38 cellular contexts compared by ENCODE assay signal in the genomic region with DNA sequence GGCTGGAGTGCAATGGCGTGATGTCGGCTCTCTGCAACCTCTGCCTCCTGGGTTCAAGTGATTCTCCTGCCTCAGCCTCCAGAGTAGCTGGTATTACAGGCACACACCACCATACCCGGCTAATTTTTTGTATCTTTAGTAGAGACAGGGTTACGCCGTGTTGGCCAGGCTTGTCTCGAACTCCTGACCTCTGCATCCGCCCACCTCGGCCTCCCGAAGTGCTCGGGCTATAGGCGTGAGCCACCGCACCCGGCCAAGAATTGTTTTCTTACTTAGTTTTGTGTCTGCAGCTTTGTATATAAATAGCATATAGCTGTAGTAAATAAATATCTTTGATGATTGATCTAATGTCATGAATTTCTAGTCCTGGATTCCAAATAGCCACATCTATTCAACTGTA.
"Had no signal": no experiment of that assay in that cellular context is flagged by ENCODE, and none has a peak within 500 bp of the region (broad histone marks: within the 10 kb centered on the region; RNA-seq: fewer than 3 reads in every experiment).

No MANE protein-coding gene starts in this region.

- H3K27me3 Mint-ChIP-seq: activated naive CD4-positive, alpha-beta T cell treated with anti-CD3 and anti-CD28 coated beads, Interleukin-2, amount 10 ng/mL, durations not matched to agents 7 days and 5 days; activated naive CD4-positive, alpha-beta T cell treated with anti-CD3 and anti-CD28 coated beads, Interleukin-2, amount 50 U/mL, for 24 hours; activated naive CD8-positive, alpha-beta T cell; activated naive CD8-positive, alpha-beta T cell treated with anti-CD3 and anti-CD28 coated beads for 36 hours; activated naive CD8-positive, alpha-beta T cell treated with anti-CD3 and anti-CD28 coated beads, Interleukin-2, amount 10 ng/mL, durations not matched to agents 7 days and 5 days; activated naive CD8-positive, alpha-beta T cell treated with anti-CD3 and anti-CD28 coated beads, Interleukin-2, amount 50 U/mL, for 24 hours; activated T-helper 17 cell treated with anti-CD3 and anti-CD28 coated beads, Interleukin-2, amount 50 U/mL, for 72 hours; central memory CD8-positive, alpha-beta T cell had no signal

- DNase-seq: activated effector memory CD4-positive, alpha-beta T cell treated with anti-CD3 and anti-CD28 coated beads, Interleukin-2, amount 50 U/mL, for 16 hours; activated effector memory CD4-positive, alpha-beta T cell treated with Interleukin-2 at 50 U/mL for 16 hours; activated gamma-delta T cell; activated gamma-delta T cell treated with Interleukin-2 at 50 U/mL for 16 hours; activated naive CD4-positive, alpha-beta T cell; activated naive CD4-positive, alpha-beta T cell treated with anti-CD3 and anti-CD28 coated beads for 36 hours; activated naive CD4-positive, alpha-beta T cell treated with anti-CD3 and anti-CD28 coated beads, Interleukin-2, amount 10 ng/mL, durations not matched to agents 7 days and 5 days; activated naive CD4-positive, alpha-beta T cell treated with anti-CD3 and anti-CD28 coated beads, Interleukin-2, amount 50 U/mL, for 16 hours; activated naive CD4-positive, alpha-beta T cell treated with Interleukin-2 at 50 U/mL for 16 hours; activated naive CD8-positive, alpha-beta T cell treated with anti-CD3 and anti-CD28 coated beads for 36 hours; activated naive CD8-positive, alpha-beta T cell treated with anti-CD3 and anti-CD28 coated beads, Interleukin-2, amount 10 ng/mL, durations not matched to agents 7 days and 5 days; activated naive CD8-positive, alpha-beta T cell treated with anti-CD3 and anti-CD28 coated beads, Interleukin-2, amount 50 U/mL, for 24 hours; activated T-cell treated with anti-CD3 and anti-CD28 coated beads, Interleukin-2, amount 50 U/mL, for 1 hour; activated T-cell treated with anti-CD3 and anti-CD28 coated beads, Interleukin-2, amount 50 U/mL, for 24 hours; activated T-cell treated with anti-CD3 and anti-CD28 coated beads, Interleukin-2, amount 50 U/mL, for 4 hours; activated T-cell treated with anti-CD3 and anti-CD28 coated beads, Interleukin-2, amount 50 U/mL, for 48 hours; activated T-cell treated with anti-CD3 and anti-CD28 coated beads, Interleukin-2, amount 50 U/mL, for 72 hours; adrenal gland; amniotic stem cell; amygdala; anterior cingulate cortex; aorta; body of pancreas; brain microvascular endothelial cell; caudate nucleus; central memory CD4-positive, alpha-beta T cell; cerebellar nuclear complex had no signal

- H3K27ac Mint-ChIP-seq: activated naive CD4-positive, alpha-beta T cell treated with anti-CD3 and anti-CD28 coated beads for 36 hours; activated naive CD4-positive, alpha-beta T cell treated with anti-CD3 and anti-CD28 coated beads, Interleukin-2, amount 10 ng/mL, durations not matched to agents 7 days and 5 days; activated naive CD4-positive, alpha-beta T cell treated with anti-CD3 and anti-CD28 coated beads, Interleukin-2, amount 50 U/mL, for 24 hours; activated naive CD4-positive, alpha-beta T cell treated with anti-CD3 and anti-CD28 coated beads, Interleukin-2, amount 50 U/mL, for 72 hours; activated naive CD8-positive, alpha-beta T cell; activated naive CD8-positive, alpha-beta T cell treated with anti-CD3 and anti-CD28 coated beads for 36 hours; activated naive CD8-positive, alpha-beta T cell treated with anti-CD3 and anti-CD28 coated beads, Interleukin-2, amount 10 ng/mL, durations not matched to agents 7 days and 5 days; activated naive CD8-positive, alpha-beta T cell treated with anti-CD3 and anti-CD28 coated beads, Interleukin-2, amount 50 U/mL, for 24 hours; activated T-cell treated with anti-CD3 and anti-CD28 coated beads, Interleukin-2, amount 50 U/mL, for 24 hours; activated T-cell treated with anti-CD3 and anti-CD28 coated beads, Interleukin-2, amount 50 U/mL, for 72 hours; activated T-helper 1 cell treated with anti-CD3 and anti-CD28 coated beads, Interleukin-12 subunit alpha, Interleukin-12 subunit beta, Interleukin-2, Interleukin-4 antibody, amounts not matched to agents 30 ng/mL and 10 ng/mL and 1 ng/mL, durations not matched to agents 14 hours and 24 hours and 36 hours; activated T-helper 17 cell treated with anti-CD3 and anti-CD28 coated beads, Interleukin-2, amount 50 U/mL, for 72 hours; activated T-helper 2 cell treated with anti-CD3 and anti-CD28 coated beads, Interferon-gamma antibody, Interleukin-2, Interleukin-4, amounts not matched to agents 10 μg/mL and 5 μg/mL and 100 μg/mL, durations not matched to agents 14 hours and 24 hours and 36 hours; brain had no signal

- H3K4me1 Mint-ChIP-seq: activated naive CD4-positive, alpha-beta T cell treated with anti-CD3 and anti-CD28 coated beads, Interleukin-2, amount 10 ng/mL, durations not matched to agents 7 days and 5 days; activated naive CD4-positive, alpha-beta T cell treated with anti-CD3 and anti-CD28 coated beads, Interleukin-2, amount 50 U/mL, for 24 hours; activated naive CD8-positive, alpha-beta T cell treated with anti-CD3 and anti-CD28 coated beads for 36 hours; activated naive CD8-positive, alpha-beta T cell treated with anti-CD3 and anti-CD28 coated beads, Interleukin-2, amount 10 ng/mL, durations not matched to agents 7 days and 5 days; activated naive CD8-positive, alpha-beta T cell treated with anti-CD3 and anti-CD28 coated beads, Interleukin-2, amount 50 U/mL, for 24 hours; activated T-helper 17 cell treated with anti-CD3 and anti-CD28 coated beads, Interleukin-2, amount 50 U/mL, for 72 hours; central memory CD8-positive, alpha-beta T cell had no signal

- H3K27ac ChIP-seq: adrenal gland, ascending aorta, body of pancreas, brain microvascular endothelial cell, breast epithelium, cardiac muscle cell had no signal

- H3K36me3 Mint-ChIP-seq: activated naive CD4-positive, alpha-beta T cell treated with anti-CD3 and anti-CD28 coated beads, Interleukin-2, amount 10 ng/mL, durations not matched to agents 7 days and 5 days; activated naive CD4-positive, alpha-beta T cell treated with anti-CD3 and anti-CD28 coated beads, Interleukin-2, amount 50 U/mL, for 24 hours; activated naive CD4-positive, alpha-beta T cell treated with anti-CD3 and anti-CD28 coated beads, Interleukin-2, amount 50 U/mL, for 72 hours; activated naive CD8-positive, alpha-beta T cell; activated naive CD8-positive, alpha-beta T cell treated with anti-CD3 and anti-CD28 coated beads for 36 hours; activated naive CD8-positive, alpha-beta T cell treated with anti-CD3 and anti-CD28 coated beads, Interleukin-2, amount 10 ng/mL, durations not matched to agents 7 days and 5 days; brain had no signal

- H3K9me3 Mint-ChIP-seq: activated naive CD4-positive, alpha-beta T cell treated with anti-CD3 and anti-CD28 coated beads, Interleukin-2, amount 10 ng/mL, durations not matched to agents 7 days and 5 days; activated naive CD4-positive, alpha-beta T cell treated with anti-CD3 and anti-CD28 coated beads, Interleukin-2, amount 50 U/mL, for 24 hours; activated naive CD8-positive, alpha-beta T cell treated with anti-CD3 and anti-CD28 coated beads for 36 hours; activated naive CD8-positive, alpha-beta T cell treated with anti-CD3 and anti-CD28 coated beads, Interleukin-2, amount 10 ng/mL, durations not matched to agents 7 days and 5 days; activated naive CD8-positive, alpha-beta T cell treated with anti-CD3 and anti-CD28 coated beads, Interleukin-2, amount 50 U/mL, for 24 hours; activated T-cell treated with anti-CD3 and anti-CD28 coated beads, Interleukin-2, amount 50 U/mL, for 24 hours; activated T-cell treated with anti-CD3 and anti-CD28 coated beads, Interleukin-2, amount 50 U/mL, for 4 hours; activated T-helper 1 cell treated with anti-CD3 and anti-CD28 coated beads, Interleukin-12 subunit alpha, Interleukin-12 subunit beta, Interleukin-2, Interleukin-4 antibody, amounts not matched to agents 30 ng/mL and 10 ng/mL and 1 ng/mL, durations not matched to agents 14 hours and 24 hours and 36 hours; activated T-helper 2 cell treated with anti-CD3 and anti-CD28 coated beads, Interferon-gamma antibody, Interleukin-2, Interleukin-4, amounts not matched to agents 10 μg/mL and 5 μg/mL and 100 μg/mL, durations not matched to agents 14 hours and 24 hours and 36 hours; brain had no signal

- H3K4me3 Mint-ChIP-seq: activated naive CD4-positive, alpha-beta T cell treated with anti-CD3 and anti-CD28 coated beads for 36 hours; activated naive CD4-positive, alpha-beta T cell treated with anti-CD3 and anti-CD28 coated beads, Interleukin-2, amount 10 ng/mL, durations not matched to agents 7 days and 5 days; activated naive CD4-positive, alpha-beta T cell treated with anti-CD3 and anti-CD28 coated beads, Interleukin-2, amount 50 U/mL, for 24 hours; activated naive CD8-positive, alpha-beta T cell; activated naive CD8-positive, alpha-beta T cell treated with anti-CD3 and anti-CD28 coated beads for 36 hours; activated naive CD8-positive, alpha-beta T cell treated with anti-CD3 and anti-CD28 coated beads, Interleukin-2, amount 10 ng/mL, durations not matched to agents 7 days and 5 days; activated naive CD8-positive, alpha-beta T cell treated with anti-CD3 and anti-CD28 coated beads, Interleukin-2, amount 50 U/mL, for 24 hours; activated T-cell treated with anti-CD3 and anti-CD28 coated beads, Interleukin-2, amount 50 U/mL, for 24 hours; activated T-cell treated with anti-CD3 and anti-CD28 coated beads, Interleukin-2, amount 50 U/mL, for 4 hours; activated T-cell treated with anti-CD3 and anti-CD28 coated beads, Interleukin-2, amount 50 U/mL, for 72 hours; activated T-helper 1 cell treated with anti-CD3 and anti-CD28 coated beads, Interleukin-12 subunit alpha, Interleukin-12 subunit beta, Interleukin-2, Interleukin-4 antibody, amounts not matched to agents 30 ng/mL and 10 ng/mL and 1 ng/mL, durations not matched to agents 14 hours and 24 hours and 36 hours; activated T-helper 17 cell treated with anti-CD3 and anti-CD28 coated beads, Interleukin-2, amount 50 U/mL, for 72 hours; brain; central memory CD8-positive, alpha-beta T cell had no signal
